Comparison of ENCODE assay signal across 25 cellular contexts in genomic region chr17:74097461-74098131, GRCh38.
"Had no signal": no experiment of that assay in that cellular context is flagged by ENCODE, and none has a peak within 500 bp of the region (broad histone marks: within the 10 kb centered on the region; RNA-seq: fewer than 3 reads in every experiment).

No MANE protein-coding gene starts in this region.

- H3K27me3 ChIP-seq: colonic mucosa, right lobe of liver, uterus had no signal

- H3K4me3 ChIP-seq: colonic mucosa, esophagus squamous epithelium, gastrocnemius medialis, mucosa of descending colon, right lobe of liver, skin epidermis, stomach, transverse colon, uterus had no signal

- H3K36me3 ChIP-seq: colonic mucosa, esophagus squamous epithelium, gastrocnemius medialis, right lobe of liver, stomach, transverse colon, uterus had no signal

- H3K4me3 Mint-ChIP-seq: activated naive CD8-positive, alpha-beta T cell treated with anti-CD3 and anti-CD28 coated beads, Interleukin-2, amount 10 ng/mL, durations not matched to agents 7 days and 5 days; endodermal cell; neural crest cell; stimulated activated memory B cell treated with anti-CD40 and anti-IgM and Interleukin-4, amounts not matched to agents 10 μg/mL and 1 μg/mL and 100 μg/mL, for 72 hours; T-cell; T-helper 2 cell treated with Interferon-gamma antibody and Interleukin-4, amounts not matched to agents 5 μg/mL and 100 μg/mL, for 36 hours had no signal

- H3K9me3 ChIP-seq: colonic mucosa, gastrocnemius medialis, mucosa of descending colon, right lobe of liver, transverse colon, uterus had no signal

- H3K4me1 Mint-ChIP-seq: activated naive CD8-positive, alpha-beta T cell treated with anti-CD3 and anti-CD28 coated beads, Interleukin-2, amount 10 ng/mL, durations not matched to agents 7 days and 5 days; stimulated activated memory B cell treated with anti-CD40 and anti-IgM and Interleukin-4, amounts not matched to agents 10 μg/mL and 1 μg/mL and 100 μg/mL, for 72 hours; T-cell had no signal

- H3K4me1 ChIP-seq: colonic mucosa, esophagus squamous epithelium, gastrocnemius medialis, right lobe of liver, stomach, transverse colon, uterus had no signal

- H3K36me3 Mint-ChIP-seq: activated naive CD8-positive, alpha-beta T cell treated with anti-CD3 and anti-CD28 coated beads, Interleukin-2, amount 10 ng/mL, durations not matched to agents 7 days and 5 days; stimulated activated memory B cell treated with anti-CD40 and anti-IgM and Interleukin-4, amounts not matched to agents 10 μg/mL and 1 μg/mL and 100 μg/mL, for 72 hours; T-cell had no signal

- H3K27ac Mint-ChIP-seq: activated naive CD8-positive, alpha-beta T cell treated with anti-CD3 and anti-CD28 coated beads, Interleukin-2, amount 10 ng/mL, durations not matched to agents 7 days and 5 days; endodermal cell; stimulated activated memory B cell treated with anti-CD40 and anti-IgM and Interleukin-4, amounts not matched to agents 10 μg/mL and 1 μg/mL and 100 μg/mL, for 72 hours; T-cell; T-helper 2 cell treated with Interferon-gamma antibody and Interleukin-4, amounts not matched to agents 5 μg/mL and 100 μg/mL, for 36 hours had no signal

- DNase-seq: activated CD4-positive, alpha-beta T cell treated with anti-CD3 and anti-CD28 coated beads for 1 hour; activated CD4-positive, alpha-beta T cell treated with anti-CD3 and anti-CD28 coated beads, Interleukin-2, amount 50 U/mL, for 48 hours; activated naive CD4-positive, alpha-beta T cell treated with Interleukin-2 at 50 U/mL for 16 hours; activated naive CD8-positive, alpha-beta T cell treated with anti-CD3 and anti-CD28 coated beads, Interleukin-2, amount 10 ng/mL, durations not matched to agents 7 days and 5 days; activated T-cell treated with anti-CD3 and anti-CD28 coated beads, Interleukin-2, amount 50 U/mL, for 48 hours; amniotic stem cell; colonic mucosa; endodermal cell; esophagus squamous epithelium; gastrocnemius medialis; head of caudate nucleus; left cardiac atrium; mesenchymal stem cell; mucosa of descending colon; right lobe of liver; stomach; T-cell; transverse colon; uterus had no signal

- FAIRE-seq: islet of Langerhans, TTC549 had no signal

- H3K9me3 Mint-ChIP-seq: activated naive CD8-positive, alpha-beta T cell treated with anti-CD3 and anti-CD28 coated beads, Interleukin-2, amount 10 ng/mL, durations not matched to agents 7 days and 5 days; neural crest cell; T-cell; T-helper 2 cell treated with Interferon-gamma antibody and Interleukin-4, amounts not matched to agents 5 μg/mL and 100 μg/mL, for 36 hours had no signal

- H3K27ac ChIP-seq: colonic mucosa, esophagus squamous epithelium, gastrocnemius medialis, right lobe of liver, skin epidermis, stomach, transverse colon, uterus had no signal

- ATAC-seq: gastrocnemius medialis; left cardiac atrium; mucosa of descending colon; right lobe of liver; stimulated activated memory B cell treated with anti-CD40 and anti-IgM and Interleukin-4, amounts not matched to agents 10 μg/mL and 1 μg/mL and 100 μg/mL, for 72 hours; T-cell had no signal
